ENCODE assay signal across 16 cellular contexts in the genomic region with DNA sequence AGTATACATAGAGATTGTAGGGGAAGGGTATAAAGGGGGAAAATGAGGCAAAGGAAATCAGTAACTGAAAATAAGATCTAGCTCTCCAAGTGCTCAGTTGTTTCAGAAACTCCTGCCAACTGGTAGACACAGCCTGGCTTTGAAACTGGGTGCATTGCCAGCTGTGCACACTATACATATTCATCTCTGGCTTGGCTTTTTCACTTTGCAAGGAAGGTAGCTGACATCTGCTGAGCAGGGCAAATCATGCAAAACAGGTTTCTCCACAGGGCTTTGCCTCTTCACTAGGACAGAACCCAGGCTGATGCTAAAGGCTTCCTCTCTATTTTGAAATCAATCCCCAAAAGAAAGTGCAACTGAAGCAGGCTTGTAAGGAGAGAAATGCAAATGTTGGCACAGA.
DNase-seq lines count a peak whose midpoint lies in the region; ATAC-seq and TF ChIP-seq lines count a peak whose summit lies in the region.
"Had no signal": no experiment of that assay in that cellular context is flagged by ENCODE, and none has a peak within 500 bp of the region (broad histone marks: within the 10 kb centered on the region; RNA-seq: fewer than 3 reads in every experiment).

No MANE protein-coding gene starts in this region.

- 0 out of 2 replicates have a peak overlapping the region, but pooled peaks have one; percentile 37 for H3K27ac Mint-ChIP-seq in WTC11
- no peak overlapping the region for H3K27ac Mint-ChIP-seq in naive thymus-derived CD8-positive, alpha-beta T cell
- no peak overlapping the region for H3K27ac Mint-ChIP-seq in activated CD8-positive, alpha-beta T cell treated with anti-CD3 and anti-CD28 coated beads for 36 hours
- H3K27ac Mint-ChIP-seq: activated CD8-positive, alpha-beta T cell treated with anti-CD3 and anti-CD28 coated beads, Interleukin-2, amount 10 ng/mL, durations not matched to agents 7 days and 5 days; activated naive CD8-positive, alpha-beta T cell treated with anti-CD3 and anti-CD28 coated beads for 36 hours; CD4-positive, alpha-beta T cell had no signal

- H3K36me3 Mint-ChIP-seq in WTC11 = no peaks in the 10 kb centered on the region
- no peaks in the 10 kb centered on the region for H3K36me3 Mint-ChIP-seq in naive thymus-derived CD8-positive, alpha-beta T cell
- H3K36me3 Mint-ChIP-seq in activated CD8-positive, alpha-beta T cell treated with anti-CD3 and anti-CD28 coated beads for 36 hours (ENCODE audit: low read depth) = no peaks in the 10 kb centered on the region
- H3K36me3 Mint-ChIP-seq: activated naive CD8-positive, alpha-beta T cell treated with anti-CD3 and anti-CD28 coated beads for 36 hours had no signal

- ATAC-seq in GM18517 (IDR thresholded peaks at IDR 0.05; ENCODE audit: unreplicated experiment) (peak; percentile 75), GM21390 (IDR thresholded peaks at IDR 0.05; ENCODE audit: unreplicated experiment) (peak; percentile 90), WTC11 (peak; percentile 68)
- no peak for ATAC-seq in naive thymus-derived CD8-positive, alpha-beta T cell
- no peak for ATAC-seq in activated CD8-positive, alpha-beta T cell treated with anti-CD3 and anti-CD28 coated beads for 36 hours
- ATAC-seq: activated CD8-positive, alpha-beta T cell treated with anti-CD3 and anti-CD28 coated beads, Interleukin-2, amount 10 ng/mL, durations not matched to agents 7 days and 5 days; gastroesophageal sphincter had no signal

- H3K4me3 ChIP-seq in MG63 = no peak overlapping the region
- H3K4me3 ChIP-seq: gastroesophageal sphincter, GM23248, left ventricle myocardium inferior had no signal

- peaks cover 3% of the 10 kb centered on the region; the same call in 1 of the 2 replicates for H3K9me3 Mint-ChIP-seq in WTC11
- no peaks in the 10 kb centered on the region for H3K9me3 Mint-ChIP-seq in naive thymus-derived CD8-positive, alpha-beta T cell
- no peaks in the 10 kb centered on the region for H3K9me3 Mint-ChIP-seq in activated CD8-positive, alpha-beta T cell treated with anti-CD3 and anti-CD28 coated beads for 36 hours
- H3K9me3 Mint-ChIP-seq: activated naive CD8-positive, alpha-beta T cell treated with anti-CD3 and anti-CD28 coated beads for 36 hours; CD4-positive, alpha-beta T cell had no signal

- H3K4me1 Mint-ChIP-seq in WTC11 = peaks cover 39% of the 10 kb centered on the region
- no peaks in the 10 kb centered on the region for H3K4me1 Mint-ChIP-seq in naive thymus-derived CD8-positive, alpha-beta T cell
- no peaks in the 10 kb centered on the region for H3K4me1 Mint-ChIP-seq in activated CD8-positive, alpha-beta T cell treated with anti-CD3 and anti-CD28 coated beads for 36 hours (ENCODE audit: low read depth)

- POLR2A ChIA-PET in WTC11 (lab: Charles Lee) = no interaction called here
- POLR2A ChIA-PET in naive thymus-derived CD8-positive, alpha-beta T cell (lab: Charles Lee) = no interaction called here
- POLR2A ChIA-PET in activated CD8-positive, alpha-beta T cell treated with anti-CD3 and anti-CD28 coated beads for 36 hours (lab: Charles Lee) = no interaction called here

- no peak for TF ChIP-seq CTCF in WTC11 (IDR thresholded peaks at IDR 0.05)
- TF ChIP-seq CTCF in activated CD8-positive, alpha-beta T cell treated with anti-CD3 and anti-CD28 coated beads for 36 hours (IDR thresholded peaks at IDR 0.05) = no peak

- CTCF ChIA-PET in WTC11 (lab: Charles Lee) = interaction anchor here (2.0 kb wide), 1 partner anchor 52 kb away, joined by 6 read pairs; no protein-coding TSS in a partner anchor
- CTCF ChIA-PET in activated CD8-positive, alpha-beta T cell treated with anti-CD3 and anti-CD28 coated beads for 36 hours (lab: Charles Lee) = interaction anchor here (0.6 kb wide), 1 partner anchor 181 kb away, joined by 3 read pairs; no protein-coding TSS in a partner anchor

- H3K4me3 Mint-ChIP-seq in WTC11 = no peak overlapping the region
- no peak overlapping the region for H3K4me3 Mint-ChIP-seq in naive thymus-derived CD8-positive, alpha-beta T cell
- H3K4me3 Mint-ChIP-seq in activated CD8-positive, alpha-beta T cell treated with anti-CD3 and anti-CD28 coated beads for 36 hours = no peak overlapping the region
- H3K4me3 Mint-ChIP-seq: activated CD8-positive, alpha-beta T cell treated with anti-CD3 and anti-CD28 coated beads, Interleukin-2, amount 10 ng/mL, durations not matched to agents 7 days and 5 days; activated naive CD8-positive, alpha-beta T cell treated with anti-CD3 and anti-CD28 coated beads for 36 hours; CD4-positive, alpha-beta T cell had no signal

- no peaks in the 10 kb centered on the region for H3K27me3 Mint-ChIP-seq in WTC11 (ENCODE audit: low read depth)
- peaks cover 1 to 30% (median 7%) of the 10 kb centered on the region in 5 donors for H3K27me3 Mint-ChIP-seq in naive thymus-derived CD8-positive, alpha-beta T cell
- peaks cover 2% of the 10 kb centered on the region for H3K27me3 Mint-ChIP-seq in activated CD8-positive, alpha-beta T cell treated with anti-CD3 and anti-CD28 coated beads for 36 hours
- H3K27me3 Mint-ChIP-seq: CD4-positive, alpha-beta T cell had no signal

- H3K9me3 ChIP-seq in MG63 = no peaks in the 10 kb centered on the region
- H3K9me3 ChIP-seq: gastroesophageal sphincter, left ventricle myocardium inferior had no signal

- H3K36me3 ChIP-seq in MG63 = no peaks in the 10 kb centered on the region
- H3K36me3 ChIP-seq: gastroesophageal sphincter, left ventricle myocardium inferior had no signal

- peak; percentile 60 for DNase-seq in MG63
- DNase-seq in WTC11 (ENCODE audit: low spot score) = no peak
- no peak for DNase-seq in kidney glomerular epithelial cell (lab: John Stamatoyannopoulos, UW)
- no peak for DNase-seq in naive thymus-derived CD8-positive, alpha-beta T cell
- no peak for DNase-seq in NCI-H187 treated with DMSO at 0.1 percent for 48 hours (lab: John Stamatoyannopoulos, UW)
- no peak for DNase-seq in activated CD8-positive, alpha-beta T cell treated with anti-CD3 and anti-CD28 coated beads for 36 hours
- DNase-seq: activated CD8-positive, alpha-beta T cell treated with anti-CD3 and anti-CD28 coated beads, Interleukin-2, amount 10 ng/mL, durations not matched to agents 7 days and 5 days; activated naive CD8-positive, alpha-beta T cell treated with anti-CD3 and anti-CD28 coated beads for 36 hours; CD4-positive, alpha-beta T cell; cortex of kidney; GM23248; left ventricle myocardium inferior; stimulated activated CD4-positive, alpha-beta T cell treated with anti-CD3 and anti-CD28 coated beads, Interleukin-1b, Interleukin-23, amount 100 ng/mL, for 48 hours had no signal

- H3K27me3 ChIP-seq in MG63 = no peaks in the 10 kb centered on the region
- H3K27me3 ChIP-seq: gastroesophageal sphincter had no signal

- intact Hi-C loops in activated CD8-positive, alpha-beta T cell treated with anti-CD3 and anti-CD28 coated beads for 36 hours (cut with micrococcal nuclease) = no loop called here

TF ChIP-seq in WTC11, 78 proteins besides CTCF, POLR2A, EP300 and RAD21:
- TF ChIP-seq ZNF219 (CRISPR knock-in tag; IDR thresholded peaks at IDR 0.05; ENCODE audit: borderline replicate concordance) (no peak), JUN (CRISPR knock-in tag; IDR thresholded peaks at IDR 0.05) (no peak), NR2C2 (CRISPR knock-in tag; IDR thresholded peaks at IDR 0.05) (no peak), NFATC4 (CRISPR knock-in tag; IDR thresholded peaks at IDR 0.05) (no peak), GRHL2 (CRISPR knock-in tag; IDR thresholded peaks at IDR 0.05; ENCODE audit: insufficient replicate concordance, severe bottlenecking) (no peak), OVOL2 (CRISPR knock-in tag; IDR thresholded peaks at IDR 0.05; ENCODE audit: borderline replicate concordance) (no peak), FOXP1 (CRISPR knock-in tag; IDR thresholded peaks at IDR 0.05; ENCODE audit: borderline replicate concordance) (no peak), MLX (CRISPR knock-in tag; IDR thresholded peaks at IDR 0.05) (no peak), JAZF1 (CRISPR knock-in tag; IDR thresholded peaks at IDR 0.05) (no peak), ETV6 (CRISPR knock-in tag; IDR thresholded peaks at IDR 0.05) (no peak)

Comparison
In these comparisons a context has a peak if more than half of its experiments do, and no peak if none do; other contexts are left out.
1. ATAC-seq: peak in GM18517 (single experiment), GM21390 (single experiment) and WTC11 (single experiment); none in naive thymus-derived CD8-positive, alpha-beta T cell (0 of 2) and activated CD8-positive, alpha-beta T cell treated with anti-CD3 and anti-CD28 coated beads for 36 hours (single experiment).